ENCODE assay signal across 1 cellular context in genomic region chr9:16652511-16653101, GRCh38.
TF ChIP-seq lines count a peak whose summit lies in the region.

No MANE protein-coding gene starts in this region.

TF ChIP-seq in GM23338, 12 proteins besides CTCF, POLR2A, EP300 and RAD21 (continued from another document):
- no peak; the same call in 1 of the 2 replicates for TF ChIP-seq ZNF462 (CRISPR knock-in tag; IDR thresholded peaks at IDR 0.05)
- TF ChIP-seq EZH2phosphoT487 (IDR thresholded peaks at IDR 0.05; ENCODE audit: unreplicated experiment) = no peak
- no peak for TF ChIP-seq ZNF114 (CRISPR knock-in tag; IDR thresholded peaks at IDR 0.05)
- no peak for TF ChIP-seq POLR2AphosphoS5 (IDR thresholded peaks at IDR 0.05; ENCODE audit: low read depth)
- no peak for TF ChIP-seq NANOG (IDR thresholded peaks at IDR 0.05; ENCODE audit: borderline replicate concordance)
- TF ChIP-seq, protein P1, sequence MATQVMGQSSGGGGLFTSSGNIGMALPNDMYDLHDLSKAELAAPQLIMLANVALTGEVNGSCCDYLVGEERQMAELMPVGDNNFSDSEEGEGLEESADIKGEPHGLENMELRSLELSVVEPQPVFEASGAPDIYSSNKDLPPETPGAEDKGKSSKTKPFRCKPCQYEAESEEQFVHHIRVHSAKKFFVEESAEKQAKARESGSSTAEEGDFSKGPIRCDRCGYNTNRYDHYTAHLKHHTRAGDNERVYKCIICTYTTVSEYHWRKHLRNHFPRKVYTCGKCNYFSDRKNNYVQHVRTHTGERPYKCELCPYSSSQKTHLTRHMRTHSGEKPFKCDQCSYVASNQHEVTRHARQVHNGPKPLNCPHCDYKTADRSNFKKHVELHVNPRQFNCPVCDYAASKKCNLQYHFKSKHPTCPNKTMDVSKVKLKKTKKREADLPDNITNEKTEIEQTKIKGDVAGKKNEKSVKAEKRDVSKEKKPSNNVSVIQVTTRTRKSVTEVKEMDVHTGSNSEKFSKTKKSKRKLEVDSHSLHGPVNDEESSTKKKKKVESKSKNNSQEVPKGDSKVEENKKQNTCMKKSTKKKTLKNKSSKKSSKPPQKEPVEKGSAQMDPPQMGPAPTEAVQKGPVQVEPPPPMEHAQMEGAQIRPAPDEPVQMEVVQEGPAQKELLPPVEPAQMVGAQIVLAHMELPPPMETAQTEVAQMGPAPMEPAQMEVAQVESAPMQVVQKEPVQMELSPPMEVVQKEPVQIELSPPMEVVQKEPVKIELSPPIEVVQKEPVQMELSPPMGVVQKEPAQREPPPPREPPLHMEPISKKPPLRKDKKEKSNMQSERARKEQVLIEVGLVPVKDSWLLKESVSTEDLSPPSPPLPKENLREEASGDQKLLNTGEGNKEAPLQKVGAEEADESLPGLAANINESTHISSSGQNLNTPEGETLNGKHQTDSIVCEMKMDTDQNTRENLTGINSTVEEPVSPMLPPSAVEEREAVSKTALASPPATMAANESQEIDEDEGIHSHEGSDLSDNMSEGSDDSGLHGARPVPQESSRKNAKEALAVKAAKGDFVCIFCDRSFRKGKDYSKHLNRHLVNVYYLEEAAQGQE (IDR thresholded peaks at IDR 0.05; ENCODE audit: unreplicated experiment) = no peak
- TF ChIP-seq JUNB (IDR thresholded peaks at IDR 0.05; ENCODE audit: unreplicated experiment) = no peak
- no peak for TF ChIP-seq ZNF331 (CRISPR knock-in tag; IDR thresholded peaks at IDR 0.05; ENCODE audit: low read depth)
- no peak for TF ChIP-seq STAT1 (IDR thresholded peaks at IDR 0.05; ENCODE audit: unreplicated experiment)
